In genomic region chr10:91108820-91109219, GRCh38 we compare ENCODE assay signal across 31 cellular contexts.
A peak's percentile ranks its signal among the peaks of the same experiment; 100 is the strongest.
DNase-seq lines count a peak whose midpoint lies in the region; ATAC-seq and TF ChIP-seq lines count a peak whose summit lies in the region.
"Had no signal": no experiment of that assay in that cellular context is flagged by ENCODE, and none has a peak within 500 bp of the region (broad histone marks: within the 10 kb centered on the region; RNA-seq: fewer than 3 reads in every experiment).

No MANE protein-coding gene starts in this region.

- DNase-seq in endothelial cell (ENCODE audit: low spot score), result no peak
- DNase-seq in amygdala (lab: John Stamatoyannopoulos, UW), result no peak
- DNase-seq: 8988T; ACHN; AML-193; C1 segment of cervical spinal cord; Caco-2; Calu3; CD4-positive, alpha-beta memory T cell; CD4-positive, alpha-beta T cell; CD4-positive, CD25-positive, alpha-beta regulatory T cell; CD8-positive, alpha-beta memory T cell; CD8-positive, alpha-beta T cell; COR-L47; DMS 273 treated with DMSO at 0.1 percent for 48 hours; DMS153; DMS53; DMS79; DMS79 treated with DMSO at 0.1 percent for 48 hours; DND-41; EL had no signal

- H3K4me3 ChIP-seq in HEK293 (ENCODE audit: low read depth, low read length), result no peak overlapping the region
- H3K4me3 ChIP-seq: A549; BLaER1; BLaER1 treated with 17β-estradiol and CSF1 and Interleukin-3, amounts not matched to agents 10 nM and 100 nM had no signal

- no peaks in the 10 kb centered on the region; the same call in 1 of the 2 replicates for H3K4me1 ChIP-seq in HEK293 (ENCODE audit: control insufficient read depth, insufficient read depth, low read length)
- H3K4me1 ChIP-seq: A549, Caco-2 had no signal

- POLR2A ChIA-PET in HEK293 (lab: Yijun Ruan, JAX), result no interaction called here

- no peaks in the 10 kb centered on the region for H3K9me3 Mint-ChIP-seq in endothelial cell (ENCODE audit: unreplicated experiment)
- H3K9me3 Mint-ChIP-seq: CD4-positive, alpha-beta T cell; CD8-positive, alpha-beta memory T cell; CD8-positive, alpha-beta T cell had no signal

- no peaks in the 10 kb centered on the region for H3K9me3 ChIP-seq in HEK293 (ENCODE audit: control insufficient read depth, insufficient read depth, low read depth, low read length)
- H3K9me3 ChIP-seq: BE2C had no signal

- CTCF ChIA-PET in HEK293 (lab: Yijun Ruan, JAX), result no interaction called here

- peaks cover 27% of the 10 kb centered on the region for H3K4me1 Mint-ChIP-seq in endothelial cell (ENCODE audit: unreplicated experiment)
- H3K4me1 Mint-ChIP-seq: CD14-positive monocyte; CD4-positive, CD25-positive, alpha-beta regulatory T cell; CD8-positive, alpha-beta memory T cell had no signal

- ATAC-seq in HG03159 (IDR thresholded peaks at IDR 0.05; ENCODE audit: unreplicated experiment), result no peak
- ATAC-seq: A549; CD8-positive, alpha-beta T cell had no signal

- H3K27me3 Mint-ChIP-seq in endothelial cell (ENCODE audit: unreplicated experiment), result no peaks in the 10 kb centered on the region
- H3K27me3 Mint-ChIP-seq: B cell; CD4-positive, alpha-beta T cell had no signal

- H3K4me3 Mint-ChIP-seq in endothelial cell (ENCODE audit: unreplicated experiment), result no peak overlapping the region
- H3K4me3 Mint-ChIP-seq: B cell; CD14-positive monocyte; CD4-positive, alpha-beta T cell; CD4-positive, CD25-positive, alpha-beta regulatory T cell; CD8-positive, alpha-beta memory T cell; CD8-positive, alpha-beta T cell had no signal

- TF ChIP-seq CTCF in HEK293 (tag by site-specific recombination; IDR thresholded peaks at IDR 0.05) (no peak), endothelial cell (IDR thresholded peaks at IDR 0.05; ENCODE audit: unreplicated experiment) (no peak)

- peaks cover 3% of the 10 kb centered on the region for H3K36me3 Mint-ChIP-seq in endothelial cell (ENCODE audit: low read depth, unreplicated experiment)
- H3K36me3 Mint-ChIP-seq: CD14-positive monocyte; CD4-positive, CD25-positive, alpha-beta regulatory T cell; CD8-positive, alpha-beta memory T cell; CD8-positive, alpha-beta T cell had no signal

- H3K27ac ChIP-seq in HEK293 (ENCODE audit: extremely low read depth, low read depth, low read length), result no peak overlapping the region
- H3K27ac ChIP-seq: 22Rv1; A549; BLaER1; BLaER1 treated with 17β-estradiol and CSF1 and Interleukin-3, amounts not matched to agents 10 nM and 100 nM; C4-2B had no signal

- peak overlapping the region; percentile 83 for H3K27ac Mint-ChIP-seq in endothelial cell (ENCODE audit: unreplicated experiment)
- H3K27ac Mint-ChIP-seq: B cell; CD14-positive monocyte; CD4-positive, alpha-beta T cell; CD4-positive, CD25-positive, alpha-beta regulatory T cell; CD8-positive, alpha-beta memory T cell; CD8-positive, alpha-beta T cell had no signal

- H3K36me3 ChIP-seq in HEK293 (ENCODE audit: control insufficient read depth in 2 of 2, insufficient read depth in 1 of 2, low read length in 2 of 2), result no peaks in the 10 kb centered on the region
- H3K36me3 ChIP-seq: BE2C; BLaER1; BLaER1 treated with 17β-estradiol and CSF1 and Interleukin-3, amounts not matched to agents 10 nM and 100 nM had no signal

TF ChIP-seq in HEK293, 187 proteins besides CTCF, POLR2A, EP300 and RAD21:
- TF ChIP-seq ZBTB44 (tag by site-specific recombination; IDR thresholded peaks at IDR 0.05) (no peak), ZNF645 (tag by site-specific recombination; IDR thresholded peaks at IDR 0.05) (no peak), ZNF133 (tag by site-specific recombination; IDR thresholded peaks at IDR 0.05) (peak; percentile 90), SCRT2 (tag by site-specific recombination; IDR thresholded peaks at IDR 0.05) (peak; percentile 24; the same call in 1 of the 2 replicates), ZNF585B (tag by site-specific recombination; IDR thresholded peaks at IDR 0.05) (no peak)
